ENCODE assay signal across 21 cellular contexts in genomic region chr21:34220556-34221195, GRCh38.
A peak's percentile ranks its signal among the peaks of the same experiment; 100 is the strongest.
DNase-seq lines count a peak whose midpoint lies in the region; ATAC-seq and TF ChIP-seq lines count a peak whose summit lies in the region.
"Had no signal": no experiment of that assay in that cellular context is flagged by ENCODE, and none has a peak within 500 bp of the region (broad histone marks: within the 10 kb centered on the region; RNA-seq: fewer than 3 reads in every experiment).

No MANE protein-coding gene starts in this region.

- no peaks in the 10 kb centered on the region for H3K36me3 Mint-ChIP-seq in activated CD8-positive, alpha-beta T cell treated with anti-CD3 and anti-CD28 coated beads for 36 hours (ENCODE audit: low read depth)
- no peaks in the 10 kb centered on the region for H3K36me3 Mint-ChIP-seq in activated CD8-positive, alpha-beta T cell treated with anti-CD3 and anti-CD28 coated beads, Interleukin-2, amount 10 ng/mL, durations not matched to agents 7 days and 5 days (ENCODE audit: low read depth)
- H3K36me3 Mint-ChIP-seq: CD14-positive monocyte had no signal

- WGBS in trophoblast cell (ENCODE audit: extremely low coverage, insufficient coverage, insufficient read length), result no CpG with 5 or more reads among the region's 1 CpG
- WGBS in thyroid gland, 2 donors, result 88 to 100% methylated on average over 1 of the region's 1 CpG

- H3K36me3 ChIP-seq in trophoblast cell (ENCODE audit: control insufficient read depth in 1 of 2, insufficient read depth in 2 of 2, low read length in 2 of 2) (no peaks in the 10 kb centered on the region), thyroid gland (no peaks in the 10 kb centered on the region)
- H3K36me3 ChIP-seq: BLaER1 had no signal

- H3K4me1 Mint-ChIP-seq in activated CD8-positive, alpha-beta T cell treated with anti-CD3 and anti-CD28 coated beads for 36 hours (ENCODE audit: low read depth), result peaks cover 12% of the 10 kb centered on the region
- peaks cover 3% of the 10 kb centered on the region for H3K4me1 Mint-ChIP-seq in activated CD8-positive, alpha-beta T cell treated with anti-CD3 and anti-CD28 coated beads, Interleukin-2, amount 10 ng/mL, durations not matched to agents 7 days and 5 days (ENCODE audit: low read depth)
- H3K4me1 Mint-ChIP-seq in stimulated activated naive CD8-positive, alpha-beta T cell treated with anti-CD3 and anti-CD28 coated beads, Interleukin-15, amount 100 ng/mL, for 72 hours, result peaks cover 15% of the 10 kb centered on the region
- H3K4me1 Mint-ChIP-seq: CD4-positive, alpha-beta memory T cell had no signal

- H2AFZ ChIP-seq in trophoblast cell (ENCODE audit: insufficient read depth, low read length, poor library complexity), result no peak overlapping the region

- no peak for TF ChIP-seq POLR2A in thyroid gland (IDR thresholded peaks at IDR 0.05)

- TF ChIP-seq CTCF in activated CD8-positive, alpha-beta T cell treated with anti-CD3 and anti-CD28 coated beads for 36 hours (IDR thresholded peaks at IDR 0.05), result no peak
- TF ChIP-seq CTCF in thyroid gland (IDR thresholded peaks at IDR 0.05), result no peak

- no peaks in the 10 kb centered on the region for H3K27me3 Mint-ChIP-seq in activated CD8-positive, alpha-beta T cell treated with anti-CD3 and anti-CD28 coated beads for 36 hours
- H3K27me3 Mint-ChIP-seq in activated CD8-positive, alpha-beta T cell treated with anti-CD3 and anti-CD28 coated beads, Interleukin-2, amount 10 ng/mL, durations not matched to agents 7 days and 5 days (ENCODE audit: low read depth), result no peaks in the 10 kb centered on the region
- no peaks in the 10 kb centered on the region for H3K27me3 Mint-ChIP-seq in stimulated activated naive CD8-positive, alpha-beta T cell treated with anti-CD3 and anti-CD28 coated beads, Interleukin-15, amount 100 ng/mL, for 72 hours

- H3K4me3 Mint-ChIP-seq in activated CD8-positive, alpha-beta T cell treated with anti-CD3 and anti-CD28 coated beads for 36 hours, result no peak overlapping the region
- no peak overlapping the region for H3K4me3 Mint-ChIP-seq in activated CD8-positive, alpha-beta T cell treated with anti-CD3 and anti-CD28 coated beads, Interleukin-2, amount 10 ng/mL, durations not matched to agents 7 days and 5 days
- H3K4me3 Mint-ChIP-seq in stimulated activated naive CD8-positive, alpha-beta T cell treated with anti-CD3 and anti-CD28 coated beads, Interleukin-15, amount 100 ng/mL, for 72 hours, result no peak overlapping the region
- H3K4me3 Mint-ChIP-seq: CD4-positive, alpha-beta memory T cell; HFFc6 had no signal

- H3K27ac Mint-ChIP-seq in activated CD8-positive, alpha-beta T cell treated with anti-CD3 and anti-CD28 coated beads for 36 hours, result peak overlapping the region; percentile 30
- H3K27ac Mint-ChIP-seq in activated CD8-positive, alpha-beta T cell treated with anti-CD3 and anti-CD28 coated beads, Interleukin-2, amount 10 ng/mL, durations not matched to agents 7 days and 5 days, result no peak overlapping the region
- no peak overlapping the region for H3K27ac Mint-ChIP-seq in stimulated activated naive CD8-positive, alpha-beta T cell treated with anti-CD3 and anti-CD28 coated beads, Interleukin-15, amount 100 ng/mL, for 72 hours
- H3K27ac Mint-ChIP-seq: CD4-positive, alpha-beta memory T cell; HFFc6 had no signal

- POLR2A ChIA-PET in activated CD8-positive, alpha-beta T cell treated with anti-CD3 and anti-CD28 coated beads for 36 hours (lab: Charles Lee), result interaction anchor here (0.9 kb wide), 1 partner anchor 15 kb away, joined by 3 read pairs; no protein-coding TSS in a partner anchor
- POLR2A ChIA-PET in activated CD8-positive, alpha-beta T cell treated with anti-CD3 and anti-CD28 coated beads, Interleukin-2, amount 10 ng/mL, durations not matched to agents 7 days and 5 days (lab: Charles Lee), result no interaction called here

- no peak overlapping the region for H3K4me2 ChIP-seq in trophoblast cell (ENCODE audit: low read length)

- H3K4me1 ChIP-seq in trophoblast cell (ENCODE audit: control insufficient read depth in 1 of 2, insufficient read depth in 2 of 2, low read length in 2 of 2), result no peaks in the 10 kb centered on the region
- peaks cover 59 to 62% of the 10 kb centered on the region in 2 donors for H3K4me1 ChIP-seq in thyroid gland

- no peak overlapping the region for H2BK12ac ChIP-seq in trophoblast cell (ENCODE audit: low read length)

- H4K91ac ChIP-seq in trophoblast cell (ENCODE audit: low read depth, low read length), result no peak overlapping the region

- no peak overlapping the region for H4K12ac ChIP-seq in trophoblast cell (ENCODE audit: low read depth, low read length)

- H3K4me3 ChIP-seq in trophoblast cell (ENCODE audit: low read depth, low read length) (no peak overlapping the region), thyroid gland (replicated peaks in 1 of 3) (no peak overlapping the region)
- H3K4me3 ChIP-seq: BLaER1, GM12878 had no signal

- H3K79me1 ChIP-seq in trophoblast cell (ENCODE audit: low read length), result no peaks in the 10 kb centered on the region

- no peak overlapping the region for H3K18ac ChIP-seq in trophoblast cell (ENCODE audit: low read length)

- no peak for DNase-seq in activated CD8-positive, alpha-beta T cell treated with anti-CD3 and anti-CD28 coated beads for 36 hours
- DNase-seq in activated CD8-positive, alpha-beta T cell treated with anti-CD3 and anti-CD28 coated beads, Interleukin-2, amount 10 ng/mL, durations not matched to agents 7 days and 5 days, result no peak
- no peak for DNase-seq in stimulated activated naive CD8-positive, alpha-beta T cell treated with anti-CD3 and anti-CD28 coated beads, Interleukin-15, Interleukin-2, amounts not matched to agents 100 U/mL and 50 U/mL, for 24 hours
- DNase-seq in stimulated activated naive CD8-positive, alpha-beta T cell treated with anti-CD3 and anti-CD28 coated beads, Interleukin-15, amount 100 ng/mL, for 72 hours, result no peak
- peak; percentile 75 to 93 for DNase-seq in trophoblast cell
- no peak for DNase-seq in thyroid gland
- no peak for DNase-seq in NCI-H69 (lab: John Stamatoyannopoulos, UW)
- DNase-seq in NOMO-1 treated with dmso at 0.1 percent for 144 hours (lab: John Stamatoyannopoulos, UW; ENCODE audit: unreplicated experiment), result no peak
- DNase-seq: 8988T; Calu3; CD4-positive, alpha-beta memory T cell; DMS53; DND-41; EL; GOT3; H7; HFFc6 had no signal

- no peak overlapping the region for H3K23ac ChIP-seq in trophoblast cell (ENCODE audit: low read length)

- H3K4ac ChIP-seq in trophoblast cell (ENCODE audit: low read depth, low read length), result no peak overlapping the region

- peak; percentile 51 for ATAC-seq in activated CD8-positive, alpha-beta T cell treated with anti-CD3 and anti-CD28 coated beads for 36 hours
- ATAC-seq in activated CD8-positive, alpha-beta T cell treated with anti-CD3 and anti-CD28 coated beads, Interleukin-2, amount 10 ng/mL, durations not matched to agents 7 days and 5 days, result no peak
- ATAC-seq in stimulated activated naive CD8-positive, alpha-beta T cell treated with anti-CD3 and anti-CD28 coated beads, Interleukin-15, Interleukin-2, amounts not matched to agents 100 U/mL and 50 U/mL, for 24 hours, result peak; percentile 55
- ATAC-seq in stimulated activated naive CD8-positive, alpha-beta T cell treated with anti-CD3 and anti-CD28 coated beads, Interleukin-15, amount 100 ng/mL, for 72 hours, result no peak
- ATAC-seq: GM12878, HCT116 had no signal

- no peaks in the 10 kb centered on the region for H3K27me3 ChIP-seq in trophoblast cell (ENCODE audit: insufficient read depth, low read length)
- no peaks in the 10 kb centered on the region for H3K27me3 ChIP-seq in thyroid gland
- H3K27me3 ChIP-seq: BLaER1 had no signal

- H3K27ac ChIP-seq in trophoblast cell (ENCODE audit: low read depth, low read length) (no peak overlapping the region), thyroid gland (peak overlapping the region; percentile 90 to 98 (median 93))
- H3K27ac ChIP-seq: BLaER1 had no signal

- no peak overlapping the region for H2AK5ac ChIP-seq in trophoblast cell (ENCODE audit: low read length)

- H2BK120ac ChIP-seq in trophoblast cell (ENCODE audit: insufficient read depth, low read length, poor library complexity), result no peak overlapping the region

- no peaks in the 10 kb centered on the region for H3K79me2 ChIP-seq in trophoblast cell (ENCODE audit: control insufficient read depth, insufficient read depth, low read length, poor library complexity)

- H3K9me3 ChIP-seq in trophoblast cell (ENCODE audit: insufficient read depth, low read depth, low read length) (peaks cover 2% of the 10 kb centered on the region), thyroid gland (no peaks in the 10 kb centered on the region)
- H3K9me3 ChIP-seq: BLaER1 had no signal

- CTCF ChIA-PET in activated CD8-positive, alpha-beta T cell treated with anti-CD3 and anti-CD28 coated beads for 36 hours (lab: Charles Lee), result interaction anchor here (1.2 to 2.8 kb wide), 3 partner anchors 9 to 127 kb away, joined by 4 to 10 read pairs (median 4); no protein-coding TSS in a partner anchor
- CTCF ChIA-PET in activated CD8-positive, alpha-beta T cell treated with anti-CD3 and anti-CD28 coated beads, Interleukin-2, amount 10 ng/mL, durations not matched to agents 7 days and 5 days (lab: Charles Lee), result interaction anchor here (1.1 to 1.5 kb wide), 3 partner anchors 18 to 297 kb away, joined by 3 to 5 read pairs (median 5); no protein-coding TSS in a partner anchor

- no peak overlapping the region for H4K8ac ChIP-seq in trophoblast cell (ENCODE audit: low read depth, low read length)

- intact Hi-C loops in activated CD8-positive, alpha-beta T cell treated with anti-CD3 and anti-CD28 coated beads for 36 hours (cut with micrococcal nuclease), result no loop called here
- intact Hi-C loops in thyroid gland (cut with DNase I), result no loop called here

- no peak overlapping the region for H3K14ac ChIP-seq in trophoblast cell (ENCODE audit: low read length)

- H2BK5ac ChIP-seq in trophoblast cell (ENCODE audit: low read depth, low read length, poor library complexity), result no peak overlapping the region

- H3K9ac ChIP-seq in trophoblast cell (ENCODE audit: low read length), result no peak overlapping the region
- H3K9ac ChIP-seq: BLaER1 had no signal

- H3K9me3 Mint-ChIP-seq in activated CD8-positive, alpha-beta T cell treated with anti-CD3 and anti-CD28 coated beads for 36 hours, result no peaks in the 10 kb centered on the region
- no peaks in the 10 kb centered on the region for H3K9me3 Mint-ChIP-seq in activated CD8-positive, alpha-beta T cell treated with anti-CD3 and anti-CD28 coated beads, Interleukin-2, amount 10 ng/mL, durations not matched to agents 7 days and 5 days (ENCODE audit: insufficient read depth)
- no peaks in the 10 kb centered on the region for H3K9me3 Mint-ChIP-seq in stimulated activated naive CD8-positive, alpha-beta T cell treated with anti-CD3 and anti-CD28 coated beads, Interleukin-15, amount 100 ng/mL, for 72 hours
- H3K9me3 Mint-ChIP-seq: HFFc6 had no signal

Comparison
In these comparisons a context has a peak if more than half of its experiments do, and no peak if none do; other contexts are left out.
1. ATAC-seq: peak in activated CD8-positive, alpha-beta T cell treated with anti-CD3 and anti-CD28 coated beads for 36 hours (single experiment) and stimulated activated naive CD8-positive, alpha-beta T cell treated with anti-CD3 and anti-CD28 coated beads, Interleukin-15, Interleukin-2, amounts not matched to agents 100 U/mL and 50 U/mL, for 24 hours (single experiment); none in activated CD8-positive, alpha-beta T cell treated with anti-CD3 and anti-CD28 coated beads, Interleukin-2, amount 10 ng/mL, durations not matched to agents 7 days and 5 days (single experiment) and stimulated activated naive CD8-positive, alpha-beta T cell treated with anti-CD3 and anti-CD28 coated beads, Interleukin-15, amount 100 ng/mL, for 72 hours (single experiment).
2. DNase-seq: peak in trophoblast cell (2 of 2); none in activated CD8-positive, alpha-beta T cell treated with anti-CD3 and anti-CD28 coated beads for 36 hours (single experiment), activated CD8-positive, alpha-beta T cell treated with anti-CD3 and anti-CD28 coated beads, Interleukin-2, amount 10 ng/mL, durations not matched to agents 7 days and 5 days (single experiment), stimulated activated naive CD8-positive, alpha-beta T cell treated with anti-CD3 and anti-CD28 coated beads, Interleukin-15, Interleukin-2, amounts not matched to agents 100 U/mL and 50 U/mL, for 24 hours (single experiment), stimulated activated naive CD8-positive, alpha-beta T cell treated with anti-CD3 and anti-CD28 coated beads, Interleukin-15, amount 100 ng/mL, for 72 hours (0 of 2), thyroid gland (0 of 2), NCI-H69 (single experiment) and NOMO-1 treated with dmso at 0.1 percent for 144 hours (single experiment).